2 cellular contexts compared by ENCODE assay signal in the genomic region with DNA sequence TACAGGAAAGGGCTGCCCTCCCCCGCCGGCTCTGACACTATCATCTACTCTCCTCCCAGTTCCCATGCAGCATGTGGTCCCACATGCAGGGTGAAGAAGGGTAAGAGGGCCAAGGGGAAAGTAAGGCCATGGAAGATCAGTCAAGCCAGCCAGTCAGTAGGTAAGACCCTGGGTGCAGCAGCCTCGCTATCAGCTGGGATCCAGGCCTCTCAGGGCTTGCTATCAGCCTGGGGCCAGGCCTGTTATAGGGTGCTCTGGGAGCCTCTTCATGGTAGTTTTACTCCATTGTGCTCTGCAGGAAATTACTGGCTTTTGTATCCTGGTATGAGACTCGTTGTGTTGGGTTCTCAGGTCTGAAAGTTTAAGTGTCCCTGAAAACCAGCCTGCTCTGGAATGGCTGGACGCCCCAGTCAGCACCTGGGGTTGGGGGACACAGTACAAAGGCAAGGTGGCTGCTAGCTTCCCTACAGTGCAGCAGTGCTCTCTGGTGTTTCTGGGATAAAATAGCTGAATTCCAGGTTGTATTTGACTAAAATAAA.
TF ChIP-seq lines count a peak whose summit lies in the region.

No MANE protein-coding gene starts in this region.

TF ChIP-seq in Ishikawa, 13 proteins besides CTCF, POLR2A, EP300 and RAD21:
- TF ChIP-seq, protein P1, sequence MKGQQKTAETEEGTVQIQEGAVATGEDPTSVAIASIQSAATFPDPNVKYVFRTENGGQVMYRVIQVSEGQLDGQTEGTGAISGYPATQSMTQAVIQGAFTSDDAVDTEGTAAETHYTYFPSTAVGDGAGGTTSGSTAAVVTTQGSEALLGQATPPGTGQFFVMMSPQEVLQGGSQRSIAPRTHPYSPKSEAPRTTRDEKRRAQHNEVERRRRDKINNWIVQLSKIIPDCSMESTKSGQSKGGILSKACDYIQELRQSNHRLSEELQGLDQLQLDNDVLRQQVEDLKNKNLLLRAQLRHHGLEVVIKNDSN (IDR thresholded peaks at IDR 0.05), result no peak
- TF ChIP-seq FOXM1 (IDR thresholded peaks at IDR 0.05; ENCODE audit: borderline replicate concordance, low read depth) (no peak), CREB1 (IDR thresholded peaks at IDR 0.05; ENCODE audit: low read depth) (no peak), NFIC (IDR thresholded peaks at IDR 0.05) (no peak), TAF1 (IDR thresholded peaks at IDR 0.05; ENCODE audit: low read depth) (no peak), ZBTB7A (IDR thresholded peaks at IDR 0.05; ENCODE audit: low read depth) (no peak), TEAD4 (IDR thresholded peaks at IDR 0.05) (no peak)
- TF ChIP-seq, protein P2, sequence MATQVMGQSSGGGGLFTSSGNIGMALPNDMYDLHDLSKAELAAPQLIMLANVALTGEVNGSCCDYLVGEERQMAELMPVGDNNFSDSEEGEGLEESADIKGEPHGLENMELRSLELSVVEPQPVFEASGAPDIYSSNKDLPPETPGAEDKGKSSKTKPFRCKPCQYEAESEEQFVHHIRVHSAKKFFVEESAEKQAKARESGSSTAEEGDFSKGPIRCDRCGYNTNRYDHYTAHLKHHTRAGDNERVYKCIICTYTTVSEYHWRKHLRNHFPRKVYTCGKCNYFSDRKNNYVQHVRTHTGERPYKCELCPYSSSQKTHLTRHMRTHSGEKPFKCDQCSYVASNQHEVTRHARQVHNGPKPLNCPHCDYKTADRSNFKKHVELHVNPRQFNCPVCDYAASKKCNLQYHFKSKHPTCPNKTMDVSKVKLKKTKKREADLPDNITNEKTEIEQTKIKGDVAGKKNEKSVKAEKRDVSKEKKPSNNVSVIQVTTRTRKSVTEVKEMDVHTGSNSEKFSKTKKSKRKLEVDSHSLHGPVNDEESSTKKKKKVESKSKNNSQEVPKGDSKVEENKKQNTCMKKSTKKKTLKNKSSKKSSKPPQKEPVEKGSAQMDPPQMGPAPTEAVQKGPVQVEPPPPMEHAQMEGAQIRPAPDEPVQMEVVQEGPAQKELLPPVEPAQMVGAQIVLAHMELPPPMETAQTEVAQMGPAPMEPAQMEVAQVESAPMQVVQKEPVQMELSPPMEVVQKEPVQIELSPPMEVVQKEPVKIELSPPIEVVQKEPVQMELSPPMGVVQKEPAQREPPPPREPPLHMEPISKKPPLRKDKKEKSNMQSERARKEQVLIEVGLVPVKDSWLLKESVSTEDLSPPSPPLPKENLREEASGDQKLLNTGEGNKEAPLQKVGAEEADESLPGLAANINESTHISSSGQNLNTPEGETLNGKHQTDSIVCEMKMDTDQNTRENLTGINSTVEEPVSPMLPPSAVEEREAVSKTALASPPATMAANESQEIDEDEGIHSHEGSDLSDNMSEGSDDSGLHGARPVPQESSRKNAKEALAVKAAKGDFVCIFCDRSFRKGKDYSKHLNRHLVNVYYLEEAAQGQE (IDR thresholded peaks at IDR 0.05; ENCODE audit: low read depth), result no peak
- TF ChIP-seq, protein P3, sequence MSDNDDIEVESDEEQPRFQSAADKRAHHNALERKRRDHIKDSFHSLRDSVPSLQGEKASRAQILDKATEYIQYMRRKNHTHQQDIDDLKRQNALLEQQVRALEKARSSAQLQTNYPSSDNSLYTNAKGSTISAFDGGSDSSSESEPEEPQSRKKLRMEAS (IDR thresholded peaks at IDR 0.05), result no peak

TF ChIP-seq in HepG2, 621 proteins besides CTCF, POLR2A, EP300 and RAD21:
- TF ChIP-seq, protein P4, sequence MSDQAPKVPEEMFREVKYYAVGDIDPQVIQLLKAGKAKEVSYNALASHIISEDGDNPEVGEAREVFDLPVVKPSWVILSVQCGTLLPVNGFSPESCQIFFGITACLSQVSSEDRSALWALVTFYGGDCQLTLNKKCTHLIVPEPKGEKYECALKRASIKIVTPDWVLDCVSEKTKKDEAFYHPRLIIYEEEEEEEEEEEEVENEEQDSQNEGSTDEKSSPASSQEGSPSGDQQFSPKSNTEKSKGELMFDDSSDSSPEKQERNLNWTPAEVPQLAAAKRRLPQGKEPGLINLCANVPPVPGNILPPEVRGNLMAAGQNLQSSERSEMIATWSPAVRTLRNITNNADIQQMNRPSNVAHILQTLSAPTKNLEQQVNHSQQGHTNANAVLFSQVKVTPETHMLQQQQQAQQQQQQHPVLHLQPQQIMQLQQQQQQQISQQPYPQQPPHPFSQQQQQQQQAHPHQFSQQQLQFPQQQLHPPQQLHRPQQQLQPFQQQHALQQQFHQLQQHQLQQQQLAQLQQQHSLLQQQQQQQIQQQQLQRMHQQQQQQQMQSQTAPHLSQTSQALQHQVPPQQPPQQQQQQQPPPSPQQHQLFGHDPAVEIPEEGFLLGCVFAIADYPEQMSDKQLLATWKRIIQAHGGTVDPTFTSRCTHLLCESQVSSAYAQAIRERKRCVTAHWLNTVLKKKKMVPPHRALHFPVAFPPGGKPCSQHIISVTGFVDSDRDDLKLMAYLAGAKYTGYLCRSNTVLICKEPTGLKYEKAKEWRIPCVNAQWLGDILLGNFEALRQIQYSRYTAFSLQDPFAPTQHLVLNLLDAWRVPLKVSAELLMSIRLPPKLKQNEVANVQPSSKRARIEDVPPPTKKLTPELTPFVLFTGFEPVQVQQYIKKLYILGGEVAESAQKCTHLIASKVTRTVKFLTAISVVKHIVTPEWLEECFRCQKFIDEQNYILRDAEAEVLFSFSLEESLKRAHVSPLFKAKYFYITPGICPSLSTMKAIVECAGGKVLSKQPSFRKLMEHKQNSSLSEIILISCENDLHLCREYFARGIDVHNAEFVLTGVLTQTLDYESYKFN (CRISPR knock-in tag; conservative IDR thresholded peaks at IDR 0.05), result no peak
- TF ChIP-seq STAG1 (CRISPR knock-in tag; IDR thresholded peaks at IDR 0.05), result peak; percentile 34
